Comparison of ENCODE assay signal across 9 cellular contexts in genomic region chr4:38753021-38753806, GRCh38. TPM values are rescaled to one million over a fixed set of nuclear protein-coding genes. Genes with fewer than 3 reads are reported as not detected.
A peak's percentile ranks its signal among the peaks of the same experiment; 100 is the strongest.
DNase-seq lines count a peak whose midpoint lies in the region; FAIRE-seq and TF ChIP-seq lines count a peak whose summit lies in the region.
"Had no signal": no experiment of that assay in that cellular context is flagged by ENCODE, and none has a peak within 500 bp of the region (broad histone marks: within the 10 kb centered on the region; RNA-seq: fewer than 3 reads in every experiment).

No MANE protein-coding gene starts in this region.

- H3K36me3 Mint-ChIP-seq in CD4-positive, alpha-beta memory T cell = peaks cover 3 to 4% of the 10 kb centered on the region in 2 donors

- no peak overlapping the region for H3K27ac Mint-ChIP-seq in CD4-positive, alpha-beta memory T cell

- H3K36me3 ChIP-seq in SK-N-SH (replicated peaks in 1 of 2; ENCODE audit: control insufficient read depth in 1 of 2, insufficient read depth in 2 of 2, low read length in 1 of 2) (no peaks in the 10 kb centered on the region), cardiac muscle cell (no peaks in the 10 kb centered on the region), rectal smooth muscle tissue (ENCODE audit: control insufficient read depth, insufficient read depth, low read length) (no peaks in the 10 kb centered on the region)
- H3K36me3 ChIP-seq in CD4-positive, alpha-beta memory T cell (ENCODE audit: insufficient read depth, low read length) = no peaks in the 10 kb centered on the region

- H3K79me2 ChIP-seq in SK-N-SH (ENCODE audit: insufficient read depth) = no peaks in the 10 kb centered on the region

- DNase-seq in H54 (ENCODE audit: insufficient read length, low spot score) = peak; percentile 55
- peak; percentile 19 for DNase-seq in SK-N-SH
- peak; percentile 96 to 100 for DNase-seq in cardiac muscle cell (ENCODE audit: low read depth in 1 of 2, low spot score in 1 of 2)
- DNase-seq in SIG-M5 (lab: John Stamatoyannopoulos, UW) = no peak
- no peak for DNase-seq in effector CD4-positive, alpha-beta T cell
- no peak for DNase-seq in CD4-positive, alpha-beta memory T cell
- no peak for DNase-seq in GM10266 (ENCODE audit: extremely low spot score)

- 0 out of 2 replicates have a peak overlapping the region, but pooled peaks have one; percentile 8 for H3K4me2 ChIP-seq in SK-N-SH

- H3K27me3 ChIP-seq in SK-N-SH (ENCODE audit: insufficient read depth) (no peaks in the 10 kb centered on the region), cardiac muscle cell (no peaks in the 10 kb centered on the region), rectal smooth muscle tissue (ENCODE audit: control insufficient read depth, insufficient read depth, low read length) (no peaks in the 10 kb centered on the region)
- H3K27me3 ChIP-seq in CD4-positive, alpha-beta memory T cell (ENCODE audit: insufficient read depth, low read length) = no peaks in the 10 kb centered on the region

- no peak overlapping the region for H3K4me3 ChIP-seq in SK-N-SH (ENCODE audit: low read depth in 2 of 2, low read length in 1 of 2)
- no peak overlapping the region for H3K4me3 ChIP-seq in cardiac muscle cell
- peak overlapping the region; percentile 44 for H3K4me3 ChIP-seq in rectal smooth muscle tissue (ENCODE audit: low read length)
- H3K4me3 ChIP-seq in CD4-positive, alpha-beta memory T cell (ENCODE audit: low read length in 2 of 2) = no peak overlapping the region

- H3K9ac ChIP-seq in SK-N-SH = no peak overlapping the region
- no peak overlapping the region for H3K9ac ChIP-seq in rectal smooth muscle tissue (ENCODE audit: low read length)

- H3K9me3 ChIP-seq in SK-N-SH (no peaks in the 10 kb centered on the region), cardiac muscle cell (ENCODE audit: low read depth) (no peaks in the 10 kb centered on the region)
- no peaks in the 10 kb centered on the region for H3K9me3 ChIP-seq in CD4-positive, alpha-beta memory T cell (ENCODE audit: control insufficient read depth in 1 of 2, low read length in 2 of 2)

- no peaks in the 10 kb centered on the region for H3K27me3 Mint-ChIP-seq in CD4-positive, alpha-beta memory T cell

- intact Hi-C loops in CD4-positive, alpha-beta memory T cell (cut with micrococcal nuclease) = no loop called here

- POLR2A ChIA-PET in SK-N-SH (lab: Yijun Ruan, JAX) = no interaction called here
- POLR2A ChIA-PET in CD4-positive, alpha-beta memory T cell (lab: Charles Lee; ENCODE audit: partially characterized antibody) = no interaction called here

- H3K27ac ChIP-seq in SK-N-SH (ENCODE audit: low read depth in 2 of 2, low read length in 1 of 2) = peak overlapping the region in 1 of 2 experiments; percentile 19; a peak in 1 of 4 replicates
- peak overlapping the region; percentile 98 for H3K27ac ChIP-seq in cardiac muscle cell
- peak overlapping the region; percentile 83 for H3K27ac ChIP-seq in rectal smooth muscle tissue (ENCODE audit: low read depth, low read length)
- H3K27ac ChIP-seq in CD4-positive, alpha-beta memory T cell (ENCODE audit: low read depth, low read length) = no peak overlapping the region

- TF ChIP-seq CTCF in SK-N-SH (IDR thresholded peaks at IDR 0.05) (no peak), cardiac muscle cell (IDR thresholded peaks at IDR 0.05; ENCODE audit: low read depth, low read length) (no peak), GM10266 (IDR thresholded peaks at IDR 0.05; ENCODE audit: control insufficient read depth, insufficient read depth, low read depth, missing control alignments) (no peak)

- H4K20me1 ChIP-seq in SK-N-SH (ENCODE audit: insufficient read depth) = no peaks in the 10 kb centered on the region

- no peak overlapping the region; the same call in 1 of the 2 replicates for H2AFZ ChIP-seq in SK-N-SH (ENCODE audit: low read depth)

- FAIRE-seq in H54 (lab: Jason Lieb, UNC) = no peak

- no peak for TF ChIP-seq EP300 in SK-N-SH (IDR thresholded peaks at IDR 0.05; ENCODE audit: borderline replicate concordance in 1 of 2, low read depth in 1 of 2, low read length in 1 of 2)

- no peaks in the 10 kb centered on the region; a peak in 1 of 4 replicates for H3K4me1 ChIP-seq in SK-N-SH (ENCODE audit: control insufficient read depth in 1 of 2, insufficient read depth in 2 of 2, low read depth in 1 of 2, low read length in 1 of 2)
- H3K4me1 ChIP-seq in cardiac muscle cell (ENCODE audit: low read depth) = peaks cover 6% of the 10 kb centered on the region
- H3K4me1 ChIP-seq in rectal smooth muscle tissue (ENCODE audit: control insufficient read depth, insufficient read depth, low read length) = peaks cover 13% of the 10 kb centered on the region
- no peaks in the 10 kb centered on the region for H3K4me1 ChIP-seq in CD4-positive, alpha-beta memory T cell (ENCODE audit: insufficient read depth, low read length)

- no peak for TF ChIP-seq RAD21 in SK-N-SH (IDR thresholded peaks at IDR 0.05; ENCODE audit: low read length)

- CTCF ChIA-PET in SK-N-SH (lab: Yijun Ruan, JAX) = no interaction called here
- CTCF ChIA-PET in CD4-positive, alpha-beta memory T cell (lab: Charles Lee; ENCODE audit: partially characterized antibody) = no interaction called here

- H3K4me3 Mint-ChIP-seq in CD4-positive, alpha-beta memory T cell = no peak overlapping the region

- 65% methylated on average over 18 of the region's 19 CpGs for WGBS in SK-N-SH (ENCODE audit: low lambda C conversion rate)

- H3K4me1 Mint-ChIP-seq in CD4-positive, alpha-beta memory T cell = peaks cover 0 to 7% (median 6%) of the 10 kb centered on the region in 4 donors

- TF ChIP-seq POLR2A in H54 (IDR thresholded peaks at IDR 0.05; ENCODE audit: low read depth, low read length) = no peak

- peaks cover 0 to 11% (median 6%) of the 10 kb centered on the region in 8 donors for H3K9me3 Mint-ChIP-seq in CD4-positive, alpha-beta memory T cell

- peaks cover 4% of the 10 kb centered on the region for H3F3A ChIP-seq in SK-N-SH (replicated peaks; ENCODE audit: insufficient read depth)

- H3K9me2 ChIP-seq in SK-N-SH = no peaks in the 10 kb centered on the region

TF ChIP-seq in SK-N-SH, 30 proteins besides CTCF, POLR2A, EP300 and RAD21:
- TF ChIP-seq MEF2A (IDR thresholded peaks at IDR 0.05; ENCODE audit: borderline replicate concordance, low read depth) (no peak), FOXJ3 (CRISPR knock-in tag; IDR thresholded peaks at IDR 0.05) (no peak), TCF12 (IDR thresholded peaks at IDR 0.05) (0 out of 2 replicates have a peak, but pooled peaks have one; percentile 9)

RNA-seq across cellular contexts. Expression of gene TLR10, which starts 29.6 kb away (rescaled TPM):
- polyA plus RNA-seq in SK-N-SH (2012; rRNA removed) (not detected in 2 replicates), cardiac muscle cell (0.06 TPM in 1 of 2 replicates, not detected in the other)
- polyA plus RNA-seq in SK-N-SH (2012; cell fraction: cytosol; rRNA removed) = not detected in 2 replicates
- not detected in 2 replicates for polyA plus RNA-seq in SK-N-SH (2012; cell fraction: nucleus; rRNA removed)
- not detected in 2 replicates for total RNA-seq in cardiac muscle cell
- total RNA-seq in CD4-positive, alpha-beta memory T cell = under 1 TPM; 0.20 to 0.28 TPM
- 1 to 10 TPM in 1 of 2 donors, not detected in 1; 1.1 TPM for polyA plus RNA-seq in CD4-positive, alpha-beta memory T cell
- total RNA-seq: NCI-H460 had no signal

RNA-seq across cellular contexts. Expression of gene TLR1, which starts 51.4 kb away (rescaled TPM):
- polyA plus RNA-seq in SK-N-SH (2012; rRNA removed) = 0.03 TPM in 1 of 2 replicates, not detected in the other
- polyA plus RNA-seq in SK-N-SH (2012; cell fraction: cytosol; rRNA removed) = 0.03 TPM in 1 of 2 replicates, not detected in the other
- polyA plus RNA-seq in SK-N-SH (2012; cell fraction: nucleus; rRNA removed) = 0.04 TPM in 1 of 2 replicates, not detected in the other
- 0.07 and 0.30 TPM in 2 replicates for total RNA-seq in cardiac muscle cell
- 1.2 TPM in 1 of 2 replicates, not detected in the other for polyA plus RNA-seq in cardiac muscle cell
- total RNA-seq in CD4-positive, alpha-beta memory T cell = 10 to 100 TPM; 20.6 to 24.3 TPM
- polyA plus RNA-seq in CD4-positive, alpha-beta memory T cell = 10 to 100 TPM; 16.2 to 19.2 TPM

Comparison
In these comparisons a context has a peak if more than half of its experiments do, and no peak if none do; other contexts are left out.
1. DNase-seq: peak in H54 (single experiment), SK-N-SH (single experiment) and cardiac muscle cell (2 of 2); none in SIG-M5 (single experiment), effector CD4-positive, alpha-beta T cell (single experiment), CD4-positive, alpha-beta memory T cell (0 of 5) and GM10266 (single experiment).